In the genomic region with DNA sequence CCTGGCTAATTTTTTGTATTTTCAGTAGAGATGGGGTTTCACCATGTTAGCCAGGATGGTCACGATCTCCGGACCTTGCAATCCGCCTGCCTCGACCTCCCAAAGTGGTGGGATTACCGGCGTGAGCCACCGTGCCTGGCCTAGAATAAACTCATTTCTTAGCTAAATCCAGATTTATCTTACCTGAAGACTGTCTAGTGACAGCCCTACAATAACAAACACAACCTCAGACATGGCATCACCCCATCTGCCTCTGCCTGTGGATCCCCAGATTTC, we compare ENCODE assay signal across 9 cellular contexts. TPM values are rescaled to one million over a fixed set of nuclear protein-coding genes. Genes with fewer than 3 reads are reported as not detected.
DNase-seq lines count a peak whose midpoint lies in the region; ATAC-seq and TF ChIP-seq lines count a peak whose summit lies in the region.
"Had no signal": no experiment of that assay in that cellular context is flagged by ENCODE, and none has a peak within 500 bp of the region (broad histone marks: within the 10 kb centered on the region; RNA-seq: fewer than 3 reads in every experiment).

No MANE protein-coding gene starts in this region.

- no peak overlapping the region for H3K27ac ChIP-seq in CD8-positive, alpha-beta T cell (ENCODE audit: low read depth, low read length)
- H3K27ac ChIP-seq in PC-3 (ENCODE audit: low read length) (peak overlapping the region; percentile 40; the same call in 1 of the 2 replicates), psoas muscle (peak overlapping the region; percentile 39), right lobe of liver (no peak overlapping the region), dorsolateral prefrontal cortex (no peak overlapping the region)
- H3K27ac ChIP-seq in effector memory CD4-positive, alpha-beta T cell (ENCODE audit: insufficient read depth, low read length, poor library complexity, severe bottlenecking) = peak overlapping the region; percentile 55

- no peaks in the 10 kb centered on the region for H4K20me1 ChIP-seq in PC-3 (ENCODE audit: low read length)

- no TSS peak for BruUV-seq in PC-3 (replicated peaks; lab: Mats Ljungman, UMichigan)

- intact Hi-C loops in CD8-positive, alpha-beta T cell (cut with DNase I, micrococcal nuclease) = loop anchor here (1.0 to 10.0 kb wide), 2 partner anchors 44 to 195 kb away; partner anchors contain the start of genes ZNF563 (in 2 of the 2) and ZNF709 (in 1 of the 2)
- intact Hi-C loops in PC-3 (cut with micrococcal nuclease) (loop anchor here (5.0 kb wide), 4 partner anchors 62 to 132 kb away; partner anchors contain the start of genes ZNF442, ZNF625 and ZNF799), psoas muscle (cut with DNase I) (loop anchor here in 1 of 2 donors (10.0 kb wide), 1 partner anchor 325 kb away; the partner anchor contains the start of gene ZNF763), right lobe of liver (cut with DNase I) (no loop called here), dorsolateral prefrontal cortex (cut with DNase I) (loop anchor here in 1 of 2 donors (5.0 kb wide), 2 partner anchors 43 to 78 kb away; partner anchors contain the start of genes ZNF442 and ZNF563)

- no peaks in the 10 kb centered on the region for H3K9me3 ChIP-seq in CD8-positive, alpha-beta T cell (ENCODE audit: low read length)
- H3K9me3 ChIP-seq in PC-3 (ENCODE audit: low read length) (peaks cover 4% of the 10 kb centered on the region; the same call in 1 of the 2 replicates), psoas muscle (no peaks in the 10 kb centered on the region), right lobe of liver (no peaks in the 10 kb centered on the region)
- H3K9me3 ChIP-seq in effector memory CD4-positive, alpha-beta T cell (ENCODE audit: control insufficient read depth, low read length) = no peaks in the 10 kb centered on the region

- peak overlapping the region; percentile 76; the same call in 1 of the 2 replicates for H3K4me2 ChIP-seq in PC-3 (ENCODE audit: low read length)

- H3K9me3 Mint-ChIP-seq in CD8-positive, alpha-beta T cell = no peaks in the 10 kb centered on the region

- no peak for TF ChIP-seq CTCF in CD8-positive, alpha-beta T cell (IDR thresholded peaks at IDR 0.05)
- TF ChIP-seq CTCF in PC-3 (conservative IDR thresholded peaks at IDR 0.05; ENCODE audit: low read depth, low read length) (no peak), psoas muscle (IDR thresholded peaks at IDR 0.05) (no peak), right lobe of liver (IDR thresholded peaks at IDR 0.05) (no peak), dorsolateral prefrontal cortex (IDR thresholded peaks at IDR 0.05 in 54 of 56, conservative IDR thresholded peaks at IDR 0.05 in 2 of 56; ENCODE audit: low read depth in 1 of 56, partially characterized antibody in 56 of 56) (no peak)

- H3K27me3 Mint-ChIP-seq in CD8-positive, alpha-beta T cell (ENCODE audit: low read depth) = no peaks in the 10 kb centered on the region

- CTCF ChIA-PET in CD8-positive, alpha-beta T cell (lab: Charles Lee) = interaction anchor here (0.6 kb wide), 1 partner anchor 525 kb away, joined by 3 read pairs; no protein-coding TSS in a partner anchor
- CTCF ChIA-PET in PC-3 (lab: Charles Lee) = no interaction called here

- H3K27ac Mint-ChIP-seq in CD8-positive, alpha-beta T cell = peak overlapping the region; percentile 99

- peak in 1 of 7 experiments; percentile 48 for DNase-seq in CD8-positive, alpha-beta T cell
- DNase-seq in PC-3 = no peak
- no peak for DNase-seq in effector memory CD4-positive, alpha-beta T cell
- no peak for DNase-seq in psoas muscle
- DNase-seq in right lobe of liver = no peak
- no peak for DNase-seq in dorsolateral prefrontal cortex
- DNase-seq in NCI-H510A (lab: John Stamatoyannopoulos, UW) = no peak
- DNase-seq: GDM1, NCI-H2227 treated with DMSO at 0.1 percent for 48 hours had no signal

- H3K36me3 Mint-ChIP-seq in CD8-positive, alpha-beta T cell = peaks cover 34% of the 10 kb centered on the region

- H3K4me1 Mint-ChIP-seq in CD8-positive, alpha-beta T cell (ENCODE audit: low read depth) = peaks cover 63% of the 10 kb centered on the region

- no peak overlapping the region for H3K4me3 ChIP-seq in CD8-positive, alpha-beta T cell (ENCODE audit: low read depth, low read length)
- no peak overlapping the region for H3K4me3 ChIP-seq in PC-3 (ENCODE audit: low read length)
- peak overlapping the region; percentile 7 for H3K4me3 ChIP-seq in effector memory CD4-positive, alpha-beta T cell (ENCODE audit: insufficient read depth, low read depth, low read length, poor library complexity, severe bottlenecking)
- no peak overlapping the region for H3K4me3 ChIP-seq in psoas muscle
- no peak overlapping the region for H3K4me3 ChIP-seq in right lobe of liver
- no peak overlapping the region for H3K4me3 ChIP-seq in dorsolateral prefrontal cortex

- no peaks in the 10 kb centered on the region for H3K36me3 ChIP-seq in CD8-positive, alpha-beta T cell (ENCODE audit: insufficient read depth, low read length)
- H3K36me3 ChIP-seq in PC-3 (ENCODE audit: low read depth, low read length) = peaks cover 46% of the 10 kb centered on the region
- H3K36me3 ChIP-seq in effector memory CD4-positive, alpha-beta T cell (ENCODE audit: control insufficient read depth, insufficient read depth, low read length) = no peaks in the 10 kb centered on the region
- no peaks in the 10 kb centered on the region for H3K36me3 ChIP-seq in psoas muscle (ENCODE audit: insufficient read depth in 1 of 2, low read depth in 1 of 2)
- H3K36me3 ChIP-seq in right lobe of liver = peaks cover 0 to 6% (median 0%) of the 10 kb centered on the region in 4 donors

- no peak overlapping the region for H3K9ac ChIP-seq in PC-3 (ENCODE audit: low read length)

- H3K4me3 Mint-ChIP-seq in CD8-positive, alpha-beta T cell = peak overlapping the region; percentile 71

- peaks cover 40% of the 10 kb centered on the region for H3K4me1 ChIP-seq in CD8-positive, alpha-beta T cell (ENCODE audit: insufficient read depth, low read length)
- peaks cover 19% of the 10 kb centered on the region for H3K4me1 ChIP-seq in PC-3 (ENCODE audit: insufficient read depth, low read length)
- H3K4me1 ChIP-seq in effector memory CD4-positive, alpha-beta T cell (ENCODE audit: control insufficient read depth, insufficient read depth, low read length, poor library complexity, severe bottlenecking) = peaks cover 28% of the 10 kb centered on the region
- H3K4me1 ChIP-seq in psoas muscle = peaks cover 25% of the 10 kb centered on the region
- H3K4me1 ChIP-seq in right lobe of liver = peaks cover 0 to 32% (median 4%) of the 10 kb centered on the region in 4 donors

- H2AFZ ChIP-seq in PC-3 (ENCODE audit: low read length) = no peak overlapping the region

- H3K9me2 ChIP-seq in PC-3 (replicated peaks; ENCODE audit: low read length) = no peaks in the 10 kb centered on the region

- H3K79me2 ChIP-seq in PC-3 (ENCODE audit: low read length) = peaks cover 71% of the 10 kb centered on the region

- POLR2A ChIA-PET in CD8-positive, alpha-beta T cell (lab: Charles Lee) = interaction anchor here (0.8 to 3.1 kb wide), 3 partner anchors 12 to 43 kb away, joined by 3 to 25 read pairs (median 6); partner anchors contain the start of gene ZNF563
- POLR2A ChIA-PET in PC-3 (lab: Charles Lee; ENCODE audit: unreplicated experiment) = interaction anchor here (0.5 kb wide), 1 partner anchor 261 kb away, joined by 5 read pairs; no protein-coding TSS in a partner anchor

- TF ChIP-seq POLR2A in right lobe of liver (IDR thresholded peaks at IDR 0.05) = no peak

- no peak for ATAC-seq in CD8-positive, alpha-beta T cell
- ATAC-seq in PC-3 (no peak), psoas muscle (no peak), right lobe of liver (no peak)

- WGBS in psoas muscle, 3 donors = 96 to 99% (median 97%) methylated on average over 7 of the region's 7 CpGs
- 100% methylated on average over 6 of the region's 7 CpGs for WGBS in right lobe of liver (ENCODE audit: insufficient coverage, low coverage, low lambda C conversion rate, missing lambda C conversion rate)

- no peaks in the 10 kb centered on the region for H3K27me3 ChIP-seq in CD8-positive, alpha-beta T cell (ENCODE audit: insufficient read depth, low read length)
- H3K27me3 ChIP-seq in PC-3 (ENCODE audit: low read length) = no peaks in the 10 kb centered on the region
- H3K27me3 ChIP-seq in effector memory CD4-positive, alpha-beta T cell (replicated peaks; ENCODE audit: control insufficient read depth, insufficient read depth, low read length, poor library complexity, severe bottlenecking) = no peaks in the 10 kb centered on the region
- H3K27me3 ChIP-seq in psoas muscle (ENCODE audit: insufficient read depth in 3 of 3, low read length in 2 of 3) = no peaks in the 10 kb centered on the region
- no peaks in the 10 kb centered on the region for H3K27me3 ChIP-seq in right lobe of liver
- no peaks in the 10 kb centered on the region for H3K27me3 ChIP-seq in dorsolateral prefrontal cortex

- H3F3A ChIP-seq in PC-3 (ENCODE audit: low read length, unreplicated experiment) = peaks cover 4% of the 10 kb centered on the region

RNA-seq across cellular contexts. Expression of gene ZNF44, which starts 5.0 kb away (rescaled TPM):
- 10 to 100 TPM; 21.9 to 22.0 TPM for total RNA-seq in CD8-positive, alpha-beta T cell
- 3.0 and 8.2 TPM in 2 replicates for total RNA-seq in PC-3 (2014; rRNA removed)
- total RNA-seq in psoas muscle = 1 to 10 TPM; 2.9 to 8.3 (median 6.0) TPM
- polyA plus RNA-seq in psoas muscle = 1 to 10 TPM; 2.6 to 8.5 (median 5.5) TPM
- 10 to 100 TPM in 1 of 6 experiments, 1 to 10 TPM in 5; 4.9 to 11.6 (median 6.2) TPM for total RNA-seq in right lobe of liver
- 10 to 100 TPM in 119 of 120 experiments, 1 to 10 TPM in 1; 8.7 to 28.5 (median 16.1) TPM for total RNA-seq in dorsolateral prefrontal cortex

RNA-seq across cellular contexts. Expression of gene ZNF563, which starts 43.7 kb away (rescaled TPM):
- total RNA-seq in CD8-positive, alpha-beta T cell = 1 to 10 TPM; 2.2 to 2.5 TPM
- 1.1 and 2.1 TPM in 2 replicates for total RNA-seq in PC-3 (2014; rRNA removed)
- total RNA-seq in psoas muscle = 1 to 10 TPM in 3 of 4 donors, under 1 TPM in 1; 0.84 to 2.5 (median 1.7) TPM
- 1 to 10 TPM in 2 of 3 donors, under 1 TPM in 1; 0.90 to 7.6 (median 1.2) TPM for polyA plus RNA-seq in psoas muscle
- 1 to 10 TPM; 2.4 to 4.5 (median 3.6) TPM for total RNA-seq in right lobe of liver
- 10 to 100 TPM in 1 of 120 experiments, 1 to 10 TPM in 119; 2.7 to 11.4 (median 5.3) TPM for total RNA-seq in dorsolateral prefrontal cortex

Comparison
In these comparisons a context has a peak if more than half of its experiments do, and no peak if none do; other contexts are left out.
1. H3K27ac ChIP-seq: peak in PC-3 (single experiment), effector memory CD4-positive, alpha-beta T cell (single experiment) and psoas muscle (single experiment); none in CD8-positive, alpha-beta T cell (single experiment), right lobe of liver (0 of 3) and dorsolateral prefrontal cortex (0 of 59).
2. intact Hi-C loops: an anchor here in CD8-positive, alpha-beta T cell (1.0 to 10.0 kb wide) and PC-3 (5.0 kb wide); none called in right lobe of liver.